ENCODE assay signal across 1 cellular context in the genomic region with DNA sequence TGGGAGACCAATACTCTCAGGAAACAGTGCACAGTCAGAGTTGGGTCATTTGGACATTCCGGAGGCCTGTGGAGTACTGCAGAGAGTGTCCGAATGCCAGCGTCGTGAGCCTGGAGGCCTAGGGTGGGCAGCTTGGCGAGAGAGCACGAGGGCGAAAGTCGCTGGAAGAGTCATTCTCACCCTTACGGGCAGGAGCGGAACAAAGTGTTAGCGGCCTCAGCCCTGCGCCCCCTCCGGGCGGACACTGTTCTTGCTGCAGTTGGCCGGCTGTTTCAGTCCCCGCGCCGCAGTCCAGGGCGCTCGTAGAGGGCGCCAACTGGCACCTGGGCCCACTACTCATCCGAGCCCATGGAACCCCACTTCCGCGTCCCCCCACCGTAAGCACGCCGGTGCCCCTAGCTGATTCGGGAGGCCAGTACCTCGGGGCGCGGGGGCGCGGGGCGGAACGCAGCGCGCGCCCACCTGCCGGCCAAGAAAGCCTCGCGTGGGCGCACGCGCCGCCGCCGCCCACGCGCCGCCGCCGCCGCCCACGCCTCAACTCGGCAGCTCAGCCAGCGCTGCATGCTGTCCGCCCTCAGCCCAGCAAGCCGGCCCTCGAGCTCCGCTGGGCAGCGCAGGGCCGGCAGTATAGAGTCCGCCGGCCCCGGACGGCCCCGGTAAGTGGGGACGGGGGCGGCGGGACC.
TF ChIP-seq lines count a peak whose summit lies in the region.

No MANE protein-coding gene starts in this region.

TF ChIP-seq in IMR-90, 13 proteins besides CTCF, POLR2A, EP300 and RAD21 (continued from another document):
- TF ChIP-seq, protein P1, sequence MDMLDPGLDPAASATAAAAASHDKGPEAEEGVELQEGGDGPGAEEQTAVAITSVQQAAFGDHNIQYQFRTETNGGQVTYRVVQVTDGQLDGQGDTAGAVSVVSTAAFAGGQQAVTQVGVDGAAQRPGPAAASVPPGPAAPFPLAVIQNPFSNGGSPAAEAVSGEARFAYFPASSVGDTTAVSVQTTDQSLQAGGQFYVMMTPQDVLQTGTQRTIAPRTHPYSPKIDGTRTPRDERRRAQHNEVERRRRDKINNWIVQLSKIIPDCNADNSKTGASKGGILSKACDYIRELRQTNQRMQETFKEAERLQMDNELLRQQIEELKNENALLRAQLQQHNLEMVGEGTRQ (IDR thresholded peaks at IDR 0.05; ENCODE audit: low read depth, low read length) = no peak
- no peak for TF ChIP-seq RCOR1 (IDR thresholded peaks at IDR 0.05; ENCODE audit: insufficient replicate concordance, low read length)
TF ChIP-seq in IMR-90: peak in this region for 0.
